8 cellular contexts compared by ENCODE assay signal in the genomic region with DNA sequence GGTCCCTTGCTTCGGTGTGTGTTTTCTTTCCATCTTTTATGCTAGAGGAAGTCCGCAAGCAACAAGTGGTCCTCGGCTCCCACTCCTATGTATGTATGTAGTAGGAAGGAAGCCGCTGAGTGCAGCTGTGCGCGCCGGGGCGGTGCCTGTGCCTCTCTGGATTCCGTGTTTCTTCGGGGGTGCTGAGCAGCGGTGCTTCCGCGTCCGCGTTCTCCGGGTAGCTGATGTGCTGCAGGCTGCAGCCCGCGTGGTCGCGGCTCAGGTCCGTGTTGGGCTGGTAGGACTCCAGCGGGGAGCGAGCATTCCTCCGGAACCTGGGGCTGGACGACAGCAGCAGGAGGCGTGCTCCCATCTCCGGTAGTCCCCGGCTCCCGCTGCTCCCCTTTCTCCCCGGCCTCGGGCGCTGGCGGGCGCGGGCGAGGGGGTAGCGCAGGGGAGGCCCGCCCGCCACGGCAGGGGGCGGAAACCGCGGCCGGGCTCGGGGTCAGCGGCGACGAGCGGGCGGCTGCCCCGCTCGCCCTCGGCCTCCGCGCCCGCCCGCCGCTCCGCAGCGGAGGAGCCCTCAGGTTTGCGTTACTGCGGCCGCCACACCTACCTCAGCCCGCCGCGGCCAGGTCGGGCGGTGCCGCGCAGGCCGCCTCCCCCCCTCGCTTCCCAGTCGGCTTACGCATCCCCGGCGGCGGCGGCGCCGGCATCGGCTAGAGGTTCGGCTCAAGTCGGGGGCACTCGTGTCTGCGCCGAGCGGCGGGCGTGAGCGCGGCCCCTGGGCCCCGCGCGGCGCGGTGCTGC. TPM values are rescaled to one million over a fixed set of nuclear protein-coding genes. Genes with fewer than 3 reads are reported as not detected.
A peak's percentile ranks its signal among the peaks of the same experiment; 100 is the strongest.
DNase-seq lines count a peak whose midpoint lies in the region; ATAC-seq and TF ChIP-seq lines count a peak whose summit lies in the region.

No MANE protein-coding gene starts in this region.

- H2AFZ ChIP-seq in mammary epithelial cell (ENCODE audit: low read depth, low read length): peak overlapping the region; percentile 89

- in situ Hi-C loops in mammary epithelial cell (cut with MboI; ENCODE audit: low sequenced_read_pairs in 2 of 2): no loop called here

- peaks cover 68% of the 10 kb centered on the region for H3K79me2 ChIP-seq in mammary epithelial cell (ENCODE audit: insufficient read depth, low read length)

- TSS peak; percentile 22 for BruUV-seq in mammary epithelial cell (replicated peaks; lab: Mats Ljungman, UMichigan)

- H3K4me3 ChIP-seq in WERI-Rb-1 (ENCODE audit: low read depth, low read length) (peak overlapping the region; percentile 79), mammary epithelial cell (replicated peaks in 1 of 3; ENCODE audit: insufficient read depth in 1 of 3, low read depth in 2 of 3, low read length in 3 of 3) (peak overlapping the region; percentile 61 to 90 (median 74))

- dilution Hi-C loops in mammary epithelial cell (cut with HindIII; ENCODE audit: low sequenced_read_pairs): no loop called here

- H3K9me3 ChIP-seq in WERI-Rb-1 (ENCODE audit: severe bottlenecking): no peaks in the 10 kb centered on the region
- no peaks in the 10 kb centered on the region for H3K9me3 ChIP-seq in mammary epithelial cell (replicated peaks; ENCODE audit: insufficient read depth, low read length)

- H3K27ac ChIP-seq in WERI-Rb-1 (peak overlapping the region; percentile 48; the same call in 1 of the 2 replicates), mammary epithelial cell (ENCODE audit: insufficient read depth, low read depth, low read length) (peak overlapping the region; percentile 33)

- CTCF ChIA-PET in mammary epithelial cell (lab: Charles Lee; ENCODE audit: low non-redundant PET): no interaction called here

- H4K20me1 ChIP-seq in mammary epithelial cell (ENCODE audit: insufficient read depth, low read length): no peaks in the 10 kb centered on the region

- TF ChIP-seq CTCF in WERI-Rb-1 (IDR thresholded peaks at IDR 0.05; ENCODE audit: low read depth, low read length) (no peak), mammary epithelial cell (conservative IDR thresholded peaks at IDR 0.05 in 1 of 2, IDR thresholded peaks at IDR 0.05 in 1 of 2; ENCODE audit: extremely low read depth in 1 of 2, insufficient read depth in 1 of 2, low read depth in 1 of 2, low read length in 2 of 2) (no peak)

- ATAC-seq in GM18511 (IDR thresholded peaks at IDR 0.05; ENCODE audit: unreplicated experiment): peak; percentile 66
- peak; percentile 56 for ATAC-seq in HG02759 (IDR thresholded peaks at IDR 0.05; ENCODE audit: unreplicated experiment)

- H3K9ac ChIP-seq in mammary epithelial cell (ENCODE audit: insufficient read depth, low read length): peak overlapping the region; percentile 56

- H3K27me3 ChIP-seq in WERI-Rb-1 (ENCODE audit: insufficient read depth, low read depth, severe bottlenecking): no peaks in the 10 kb centered on the region
- H3K27me3 ChIP-seq in mammary epithelial cell (ENCODE audit: insufficient read depth, low read length): no peaks in the 10 kb centered on the region

- H3K4me2 ChIP-seq in mammary epithelial cell (ENCODE audit: insufficient read depth, low read depth, low read length): peak overlapping the region; percentile 82

- WGBS in mammary epithelial cell (ENCODE audit: low coverage, missing lambda C conversion rate): 1% methylated on average over 18 of the region's 96 CpGs

- H3K36me3 ChIP-seq in WERI-Rb-1 (peaks cover 31% of the 10 kb centered on the region), mammary epithelial cell (ENCODE audit: insufficient read depth, low read length) (no peaks in the 10 kb centered on the region)

- intact Hi-C loops in mammary epithelial cell (cut with micrococcal nuclease): loop anchor here (1.0 to 5.0 kb wide), 3 partner anchors 46 to 241 kb away; partner anchors contain the start of genes NOG and TRIM25

- DNase-seq in NCI-H1105 treated with DMSO at 0.1 percent for 48 hours (lab: John Stamatoyannopoulos, UW) (peak; percentile 68), WERI-Rb-1 (peak; percentile 62), mammary epithelial cell (peak; percentile 82), kidney glomerular epithelial cell (lab: John Stamatoyannopoulos, UW) (peak; percentile 44), SHP77 (lab: John Stamatoyannopoulos, UW) (no peak)
- peak; percentile 26 to 52 (median 48) for DNase-seq in stimulated activated CD4-positive, alpha-beta T cell treated with anti-CD3 and anti-CD28 coated beads, Interleukin-1b, Interleukin-23, amount 100 ng/mL, for 24 hours (ENCODE audit: low read depth in 4 of 4, low spot score in 1 of 4)

- peaks cover 30% of the 10 kb centered on the region for H3K4me1 ChIP-seq in mammary epithelial cell (ENCODE audit: insufficient read depth, low read length)

RNA-seq across cellular contexts. Expression of gene C17orf67, which starts 0.5 kb away (rescaled TPM):
- total RNA-seq in mammary epithelial cell: 1 to 10 TPM in 1 of 2 donors, under 1 TPM in 1; 0.17 to 2.6 TPM
- 0.42 TPM for polyA plus RNA-seq in mammary epithelial cell
- not detected for polyA minus RNA-seq in mammary epithelial cell

RNA-seq across cellular contexts. Expression of gene DGKE, which starts 0.7 kb away (rescaled TPM):
- total RNA-seq in mammary epithelial cell: 10 to 100 TPM in 1 of 2 donors, 1 to 10 TPM in 1; 6.7 to 13.4 TPM
- 2.9 TPM for polyA plus RNA-seq in mammary epithelial cell
- 5.4 TPM for polyA minus RNA-seq in mammary epithelial cell

Comparison
In these comparisons a context has a peak if more than half of its experiments do, and no peak if none do; other contexts are left out.
1. DNase-seq: peak in NCI-H1105 treated with DMSO at 0.1 percent for 48 hours (single experiment), WERI-Rb-1 (single experiment), mammary epithelial cell (single experiment), kidney glomerular epithelial cell (single experiment) and stimulated activated CD4-positive, alpha-beta T cell treated with anti-CD3 and anti-CD28 coated beads, Interleukin-1b, Interleukin-23, amount 100 ng/mL, for 24 hours (4 of 4); none in SHP77 (0 of 2).